In genomic region chr1:204506969-204507316, GRCh38 we compare ENCODE assay signal across 8 cellular contexts. TPM values are rescaled to one million over a fixed set of nuclear protein-coding genes. Genes with fewer than 3 reads are reported as not detected.
DNase-seq lines count a peak whose midpoint lies in the region; ATAC-seq and TF ChIP-seq lines count a peak whose summit lies in the region.

No MANE protein-coding gene starts in this region.

- H2BK12ac ChIP-seq in trophoblast cell (ENCODE audit: low read length), result no peak overlapping the region

- no peak overlapping the region for H2BK5ac ChIP-seq in trophoblast cell (ENCODE audit: low read depth, low read length, poor library complexity)

- peak overlapping the region; percentile 53 for H3K4me3 ChIP-seq in trophoblast cell (ENCODE audit: low read depth, low read length)
- H3K4me3 ChIP-seq in tibial nerve, result peak overlapping the region; percentile 38 to 62 (median 50)

- H3K4me1 ChIP-seq in trophoblast cell (ENCODE audit: control insufficient read depth in 1 of 2, insufficient read depth in 2 of 2, low read length in 2 of 2), result peaks cover 0 to 2% of the 10 kb centered on the region in 2 experiments
- H3K4me1 ChIP-seq in tibial nerve, result peaks cover 0 to 18% (median 6%) of the 10 kb centered on the region in 4 donors

- ATAC-seq in HG02623 (IDR thresholded peaks at IDR 0.05; ENCODE audit: unreplicated experiment) (peak; percentile 55), SK-N-SH treated with all-trans-retinoic acid at 6 μM for 48 hours (peak; percentile 82), Right ventricle myocardium superior (ENCODE audit: poor library complexity) (peak; percentile 80)

- H2BK120ac ChIP-seq in trophoblast cell (ENCODE audit: insufficient read depth, low read length, poor library complexity), result no peak overlapping the region

- H3K27ac Mint-ChIP-seq in activated naive CD8-positive, alpha-beta T cell treated with anti-CD3 and anti-CD28 coated beads for 36 hours, result peak overlapping the region; percentile 99

- peak overlapping the region; percentile 87 for H3K4me3 Mint-ChIP-seq in activated naive CD8-positive, alpha-beta T cell treated with anti-CD3 and anti-CD28 coated beads for 36 hours

- H3K4ac ChIP-seq in trophoblast cell (ENCODE audit: low read depth, low read length), result no peak overlapping the region

- no peak overlapping the region for H2AK5ac ChIP-seq in trophoblast cell (ENCODE audit: low read length)

- H4K8ac ChIP-seq in trophoblast cell (ENCODE audit: low read depth, low read length), result no peak overlapping the region

- peak overlapping the region; percentile 12 for H3K27ac ChIP-seq in trophoblast cell (ENCODE audit: low read depth, low read length)
- H3K27ac ChIP-seq in tibial nerve, result peak overlapping the region; percentile 82 to 95 (median 90)

- H3K36me3 ChIP-seq in trophoblast cell (ENCODE audit: control insufficient read depth in 1 of 2, insufficient read depth in 2 of 2, low read length in 2 of 2), result no peaks in the 10 kb centered on the region
- H3K36me3 ChIP-seq in tibial nerve, result no peaks in the 10 kb centered on the region

- H3K79me1 ChIP-seq in trophoblast cell (ENCODE audit: low read length), result peaks cover 2% of the 10 kb centered on the region

- H4K91ac ChIP-seq in trophoblast cell (ENCODE audit: low read depth, low read length), result no peak overlapping the region

- H4K12ac ChIP-seq in trophoblast cell (ENCODE audit: low read depth, low read length), result no peak overlapping the region

- H2AFZ ChIP-seq in trophoblast cell (ENCODE audit: insufficient read depth, low read length, poor library complexity), result no peak overlapping the region

- peak in 1 of 2 donors; percentile 9 for TF ChIP-seq POLR2A in tibial nerve (IDR thresholded peaks at IDR 0.05)

- DNase-seq in GM04504 (ENCODE audit: low read depth), result peak; percentile 77
- peak; percentile 84 for DNase-seq in NCI-H1105 (lab: John Stamatoyannopoulos, UW)
- DNase-seq in activated naive CD8-positive, alpha-beta T cell treated with anti-CD3 and anti-CD28 coated beads for 36 hours, result peak; percentile 84
- peak; percentile 62 for DNase-seq in Right ventricle myocardium superior
- peak; percentile 93 to 97 for DNase-seq in trophoblast cell
- DNase-seq in tibial nerve (ENCODE audit: low spot score in 2 of 2), result peak; percentile 81 to 98

- no peaks in the 10 kb centered on the region for H3K27me3 ChIP-seq in trophoblast cell (ENCODE audit: insufficient read depth, low read length)
- no peaks in the 10 kb centered on the region for H3K27me3 ChIP-seq in tibial nerve

- peak; percentile 40 to 86 for TF ChIP-seq EP300 in tibial nerve (IDR thresholded peaks at IDR 0.05)

- WGBS in trophoblast cell (ENCODE audit: extremely low coverage, insufficient coverage, insufficient read length), result no CpG with 5 or more reads among the region's 13 CpGs
- WGBS in tibial nerve, 2 donors, result 0% methylated on average over 13 of the region's 13 CpGs

- no peaks in the 10 kb centered on the region for H3K79me2 ChIP-seq in trophoblast cell (ENCODE audit: control insufficient read depth, insufficient read depth, low read length, poor library complexity)

- TF ChIP-seq CTCF in tibial nerve (IDR thresholded peaks at IDR 0.05), result peak in 1 of 5 experiments; percentile 13

- peaks cover 2% of the 10 kb centered on the region for H3K9me3 Mint-ChIP-seq in activated naive CD8-positive, alpha-beta T cell treated with anti-CD3 and anti-CD28 coated beads for 36 hours

- peaks cover 9% of the 10 kb centered on the region for H3K36me3 Mint-ChIP-seq in activated naive CD8-positive, alpha-beta T cell treated with anti-CD3 and anti-CD28 coated beads for 36 hours

- peaks cover 27% of the 10 kb centered on the region for H3K4me1 Mint-ChIP-seq in activated naive CD8-positive, alpha-beta T cell treated with anti-CD3 and anti-CD28 coated beads for 36 hours

- intact Hi-C loops in Right ventricle myocardium superior (cut with DNase I), result no loop called here

- H3K14ac ChIP-seq in trophoblast cell (ENCODE audit: low read length), result no peak overlapping the region

- H3K9me3 ChIP-seq in trophoblast cell (ENCODE audit: insufficient read depth, low read depth, low read length), result no peaks in the 10 kb centered on the region
- H3K9me3 ChIP-seq in tibial nerve, result no peaks in the 10 kb centered on the region

- H3K23ac ChIP-seq in trophoblast cell (ENCODE audit: low read length), result no peak overlapping the region

- H3K27me3 Mint-ChIP-seq in activated naive CD8-positive, alpha-beta T cell treated with anti-CD3 and anti-CD28 coated beads for 36 hours, result peaks cover 10% of the 10 kb centered on the region

- H3K18ac ChIP-seq in trophoblast cell (ENCODE audit: low read length), result no peak overlapping the region

- no peak overlapping the region for H3K9ac ChIP-seq in trophoblast cell (ENCODE audit: low read length)

- peak overlapping the region; percentile 70 for H3K4me2 ChIP-seq in trophoblast cell (ENCODE audit: low read length)

TF ChIP-seq in SK-N-SH treated with all-trans-retinoic acid at 6 μM for 48 hours, 23 proteins besides CTCF, POLR2A, EP300 and RAD21 (continues in another document):
- TF ChIP-seq TSHZ2 (CRISPR knock-in tag; IDR thresholded peaks at IDR 0.05) (no peak), ZFP30 (CRISPR knock-in tag; IDR thresholded peaks at IDR 0.05) (no peak), ISL1 (CRISPR knock-in tag; IDR thresholded peaks at IDR 0.05) (no peak), OSR1 (CRISPR knock-in tag; IDR thresholded peaks at IDR 0.05) (0 out of 2 replicates have a peak, but pooled peaks have one; percentile 8), PATZ1 (CRISPR knock-in tag; IDR thresholded peaks at IDR 0.05; ENCODE audit: borderline replicate concordance) (no peak), ARNTL (CRISPR knock-in tag; IDR thresholded peaks at IDR 0.05; ENCODE audit: borderline replicate concordance, low read depth) (no peak), GLIS3 (CRISPR knock-in tag; IDR thresholded peaks at IDR 0.05) (no peak), TOX (CRISPR knock-in tag; IDR thresholded peaks at IDR 0.05; ENCODE audit: borderline replicate concordance) (0 out of 2 replicates have a peak, but pooled peaks have one; percentile 1), ZFP3 (CRISPR knock-in tag; IDR thresholded peaks at IDR 0.05) (no peak), SNAI2 (CRISPR knock-in tag; IDR thresholded peaks at IDR 0.05) (no peak), CSRNP3 (CRISPR knock-in tag; IDR thresholded peaks at IDR 0.05) (no peak)

RNA-seq across cellular contexts. Expression of gene MDM4, which starts 9.3 kb away (rescaled TPM):
- total RNA-seq in activated naive CD8-positive, alpha-beta T cell treated with anti-CD3 and anti-CD28 coated beads for 36 hours, result 10 to 100 TPM; 64.3 to 75.6 TPM
- total RNA-seq in Right ventricle myocardium superior, result 24.2 TPM
- polyA plus RNA-seq in trophoblast cell (2013), result 16.1 and 17.2 TPM in 2 replicates
- 100 to 1,000 TPM in 2 of 4 donors, 10 to 100 TPM in 2; 83.0 to 113 (median 101) TPM for total RNA-seq in tibial nerve

RNA-seq across cellular contexts. Expression of gene PIK3C2B, which starts 12.3 kb away (rescaled TPM):
- 10 to 100 TPM; 21.3 to 21.5 TPM for total RNA-seq in activated naive CD8-positive, alpha-beta T cell treated with anti-CD3 and anti-CD28 coated beads for 36 hours
- total RNA-seq in Right ventricle myocardium superior (17.7 TPM), tibial nerve (10 to 100 TPM; 18.0 to 67.2 (median 32.5) TPM)
- polyA plus RNA-seq in trophoblast cell (2013), result 18.1 and 20.1 TPM in 2 replicates

Comparison
In these comparisons a context has a peak if more than half of its experiments do, and no peak if none do; other contexts are left out.
1. Peak in every context shown above with its lines: DNase-seq, ATAC-seq, H3K4me3 ChIP-seq and H3K27ac ChIP-seq.